In genomic region chr3:170469151-170470062, GRCh38 we compare ENCODE assay signal across 1 cellular context.
TF ChIP-seq lines count a peak whose summit lies in the region.

No MANE protein-coding gene starts in this region.

TF ChIP-seq in WTC11, 78 proteins besides CTCF, POLR2A, EP300 and RAD21 (continued from another document):
- no peak for TF ChIP-seq ZNF512 (CRISPR knock-in tag; IDR thresholded peaks at IDR 0.05; ENCODE audit: borderline replicate concordance)
